Comparison of ENCODE assay signal across 8 cellular contexts in the genomic region with DNA sequence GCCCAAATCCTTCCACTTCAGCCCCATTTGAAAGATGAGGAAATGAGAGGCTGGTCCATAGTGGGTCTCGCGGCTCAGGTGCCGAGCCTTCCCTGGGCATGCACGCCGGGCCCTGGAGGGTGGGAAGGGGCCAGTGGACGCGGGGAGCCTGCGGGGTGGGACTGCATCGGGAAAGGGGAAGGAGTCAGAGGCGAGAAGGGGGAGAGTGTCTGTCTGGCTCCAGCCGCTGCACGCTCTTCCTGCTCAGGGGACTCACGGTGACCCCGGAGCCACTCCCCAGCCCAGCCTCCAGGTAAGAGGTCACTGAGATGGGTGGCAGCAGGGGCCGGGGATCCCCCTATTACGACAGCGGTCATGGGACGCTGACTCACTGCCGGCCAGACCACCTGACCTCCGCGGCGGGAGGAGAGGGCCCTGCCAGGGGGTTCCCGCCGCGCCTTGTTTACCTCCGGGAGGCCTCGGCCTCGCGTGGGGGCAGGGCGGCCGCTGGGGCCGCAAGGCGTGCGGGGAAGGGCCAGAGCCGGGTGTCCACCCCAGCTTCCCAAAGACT. TPM values are rescaled to one million over a fixed set of nuclear protein-coding genes. Genes with fewer than 3 reads are reported as not detected.
DNase-seq lines count a peak whose midpoint lies in the region; ATAC-seq and FAIRE-seq lines count a peak whose summit lies in the region.

No MANE protein-coding gene starts in this region.

- H3K27ac Mint-ChIP-seq in activated naive CD4-positive, alpha-beta T cell treated with anti-CD3 and anti-CD28 coated beads for 36 hours = peak overlapping the region; percentile 71

- peaks cover 42% of the 10 kb centered on the region for H3K4me1 Mint-ChIP-seq in activated naive CD4-positive, alpha-beta T cell treated with anti-CD3 and anti-CD28 coated beads for 36 hours (ENCODE audit: low read depth)

- intact Hi-C loops in activated naive CD4-positive, alpha-beta T cell treated with anti-CD3 and anti-CD28 coated beads for 36 hours (cut with micrococcal nuclease) = no loop called here

- no peaks in the 10 kb centered on the region for H3K9me3 Mint-ChIP-seq in activated naive CD4-positive, alpha-beta T cell treated with anti-CD3 and anti-CD28 coated beads for 36 hours

- CTCF ChIA-PET in activated naive CD4-positive, alpha-beta T cell treated with anti-CD3 and anti-CD28 coated beads for 36 hours (lab: Charles Lee) = interaction anchor here (1.4 kb wide), 1 partner anchor 17 kb away, joined by 5 read pairs; no protein-coding TSS in a partner anchor

- H3K27me3 Mint-ChIP-seq in activated naive CD4-positive, alpha-beta T cell treated with anti-CD3 and anti-CD28 coated beads for 36 hours (ENCODE audit: low read depth) = peaks cover 4% of the 10 kb centered on the region

- ATAC-seq in GM19455 (IDR thresholded peaks at IDR 0.05; ENCODE audit: unreplicated experiment) = peak; percentile 51
- peak; percentile 56 for ATAC-seq in HG03571 (IDR thresholded peaks at IDR 0.05; ENCODE audit: unreplicated experiment)

- H3K36me3 Mint-ChIP-seq in activated naive CD4-positive, alpha-beta T cell treated with anti-CD3 and anti-CD28 coated beads for 36 hours (ENCODE audit: low read depth) = peaks cover 16% of the 10 kb centered on the region

- H3K4me3 Mint-ChIP-seq in activated naive CD4-positive, alpha-beta T cell treated with anti-CD3 and anti-CD28 coated beads for 36 hours = peak overlapping the region; percentile 78

- no peak for FAIRE-seq in frontal cortex (lab: Jason Lieb, UNC)

- DNase-seq in COR-L47 (lab: John Stamatoyannopoulos, UW) = peak; percentile 64
- peak; percentile 67 to 85 for DNase-seq in SHP77 (lab: John Stamatoyannopoulos, UW)
- DNase-seq in activated naive CD4-positive, alpha-beta T cell treated with anti-CD3 and anti-CD28 coated beads for 36 hours = peak; percentile 96
- DNase-seq in frontal cortex (ENCODE audit: low spot score in 2 of 2) = peak; percentile 93 to 94
- DNase-seq in non-pigmented ciliary epithelial cell (ENCODE audit: low read depth) = peak; percentile 68
- peak; percentile 93 for DNase-seq in superior temporal gyrus (ENCODE audit: extremely low spot score)

RNA-seq across cellular contexts. Expression of gene SQSTM1, which starts 1.9 kb away (rescaled TPM):
- 100 to 1,000 TPM; 109 to 114 TPM for total RNA-seq in activated naive CD4-positive, alpha-beta T cell treated with anti-CD3 and anti-CD28 coated beads for 36 hours
- total RNA-seq in frontal cortex = 46.9 TPM

RNA-seq across cellular contexts. Expression of gene MGAT4B, which starts 12.2 kb away (rescaled TPM):
- total RNA-seq in activated naive CD4-positive, alpha-beta T cell treated with anti-CD3 and anti-CD28 coated beads for 36 hours = 10 to 100 TPM; 57.7 to 59.9 TPM
- 58.7 TPM for total RNA-seq in frontal cortex

RNA-seq across cellular contexts. Expression of gene LTC4S, which starts 25.0 kb away (rescaled TPM):
- total RNA-seq in activated naive CD4-positive, alpha-beta T cell treated with anti-CD3 and anti-CD28 coated beads for 36 hours = under 1 TPM in 1 of 2 experiments, not detected in 1; 0.79 TPM
- total RNA-seq in frontal cortex = 1.6 TPM

RNA-seq across cellular contexts. Expression of gene MRNIP, which starts 39.8 kb away (rescaled TPM):
- total RNA-seq in activated naive CD4-positive, alpha-beta T cell treated with anti-CD3 and anti-CD28 coated beads for 36 hours = 10 to 100 TPM; 16.2 to 16.3 TPM
- total RNA-seq in frontal cortex = 28.1 TPM

Comparison
In these comparisons a context has a peak if more than half of its experiments do, and no peak if none do; other contexts are left out.
1. Peak in every context shown above with its lines: DNase-seq and ATAC-seq.